In genomic region chr1:234973426-234974250, GRCh38 we compare ENCODE assay signal across 9 cellular contexts.
DNase-seq lines count a peak whose midpoint lies in the region; ATAC-seq, FAIRE-seq and TF ChIP-seq lines count a peak whose summit lies in the region.
"Had no signal": no experiment of that assay in that cellular context is flagged by ENCODE, and none has a peak within 500 bp of the region (broad histone marks: within the 10 kb centered on the region; RNA-seq: fewer than 3 reads in every experiment).

No MANE protein-coding gene starts in this region.

- H3K4me3 Mint-ChIP-seq in astrocyte (ENCODE audit: unreplicated experiment) (no peak overlapping the region), endothelial cell (ENCODE audit: unreplicated experiment) (no peak overlapping the region)

- H3K4me1 ChIP-seq in astrocyte (ENCODE audit: insufficient read depth, low read length) (peaks cover 54% of the 10 kb centered on the region), prostate gland (replicated peaks) (peaks cover 16% of the 10 kb centered on the region)

- no peaks in the 10 kb centered on the region for H3K36me3 ChIP-seq in astrocyte (ENCODE audit: insufficient read depth, low read length)
- no peaks in the 10 kb centered on the region for H3K36me3 ChIP-seq in prostate gland

- H4K20me1 ChIP-seq in astrocyte (ENCODE audit: insufficient read depth, low read length) = no peaks in the 10 kb centered on the region

- no peaks in the 10 kb centered on the region for H3K27me3 Mint-ChIP-seq in astrocyte (ENCODE audit: low read depth, unreplicated experiment)
- peaks cover 9% of the 10 kb centered on the region for H3K27me3 Mint-ChIP-seq in endothelial cell (ENCODE audit: unreplicated experiment)

- H3K36me3 Mint-ChIP-seq in astrocyte (ENCODE audit: low read depth, unreplicated experiment) = no peaks in the 10 kb centered on the region
- H3K36me3 Mint-ChIP-seq in endothelial cell (ENCODE audit: low read depth, unreplicated experiment) = no peaks in the 10 kb centered on the region

- TF ChIP-seq CTCF in astrocyte (IDR thresholded peaks at IDR 0.05; ENCODE audit: insufficient read depth, low read depth, low read length) = no peak
- no peak for TF ChIP-seq CTCF in prostate gland (IDR thresholded peaks at IDR 0.05)
- TF ChIP-seq CTCF in endothelial cell (IDR thresholded peaks at IDR 0.05; ENCODE audit: unreplicated experiment) = no peak

- peak; percentile 71 for DNase-seq in DMS153 treated with DMSO at 0.1 percent for 48 hours (lab: John Stamatoyannopoulos, UW; ENCODE audit: unreplicated experiment)
- DNase-seq in NCI-H1417 treated with DMSO at 0.1 percent for 48 hours (lab: John Stamatoyannopoulos, UW) = peak; percentile 78
- DNase-seq in astrocyte (ENCODE audit: low read depth) = no peak
- peak; percentile 43 for DNase-seq in prostate gland (ENCODE audit: low spot score)
- no peak for DNase-seq in endothelial cell (ENCODE audit: low spot score)
- DNase-seq in amygdala (lab: John Stamatoyannopoulos, UW) = no peak
- no peak for DNase-seq in UCSD-AML1 (lab: John Stamatoyannopoulos, UW; ENCODE audit: unreplicated experiment)
- DNase-seq: foreskin fibroblast had no signal

- no peak for FAIRE-seq in astrocyte (lab: Jason Lieb, UNC)

- WGBS in prostate gland = 42% methylated on average over 10 of the region's 10 CpGs

- H3K4me1 Mint-ChIP-seq in astrocyte (ENCODE audit: low read depth, unreplicated experiment) (peaks cover 59% of the 10 kb centered on the region), endothelial cell (ENCODE audit: unreplicated experiment) (peaks cover 58% of the 10 kb centered on the region)

- no peak overlapping the region for H2AFZ ChIP-seq in astrocyte (ENCODE audit: low read depth, low read length)

- no peak for ATAC-seq in HG02588 (IDR thresholded peaks at IDR 0.05; ENCODE audit: unreplicated experiment)

- H3K9ac ChIP-seq in astrocyte (ENCODE audit: low read length) = no peak overlapping the region

- H3K27ac Mint-ChIP-seq in astrocyte (ENCODE audit: unreplicated experiment) (peak overlapping the region; percentile 62), endothelial cell (ENCODE audit: unreplicated experiment) (no peak overlapping the region)

- no peak overlapping the region for H3K4me2 ChIP-seq in astrocyte (ENCODE audit: low read length)

- H3K27me3 ChIP-seq in astrocyte (ENCODE audit: insufficient read depth, low read length) = no peaks in the 10 kb centered on the region
- no peaks in the 10 kb centered on the region for H3K27me3 ChIP-seq in prostate gland (replicated peaks; ENCODE audit: insufficient read depth)

- intact Hi-C loops in prostate gland (cut with DNase I) = loop anchor here (5.0 kb wide), 2 partner anchors 251 to 361 kb away; partner anchors contain the start of gene IRF2BP2

- TF ChIP-seq POLR2A in prostate gland (IDR thresholded peaks at IDR 0.05) = no peak

- H3K4me3 ChIP-seq in astrocyte (ENCODE audit: insufficient read depth, low read depth, low read length) = no peak overlapping the region
- no peak overlapping the region for H3K4me3 ChIP-seq in prostate gland

- H3K9me3 ChIP-seq in astrocyte (ENCODE audit: insufficient read depth, low read depth, low read length) (no peaks in the 10 kb centered on the region), prostate gland (no peaks in the 10 kb centered on the region)

- H3K9me3 Mint-ChIP-seq in astrocyte (ENCODE audit: unreplicated experiment) (no peaks in the 10 kb centered on the region), endothelial cell (ENCODE audit: unreplicated experiment) (no peaks in the 10 kb centered on the region)

- H3K79me2 ChIP-seq in astrocyte (ENCODE audit: insufficient read depth, low read length) = no peaks in the 10 kb centered on the region

- H3K27ac ChIP-seq in astrocyte (ENCODE audit: low read depth, low read length) (no peak overlapping the region), prostate gland (peak overlapping the region; percentile 4 to 32)

Comparison
In these comparisons a context has a peak if more than half of its experiments do, and no peak if none do; other contexts are left out.
1. DNase-seq: peak in DMS153 treated with DMSO at 0.1 percent for 48 hours (single experiment), NCI-H1417 treated with DMSO at 0.1 percent for 48 hours (single experiment) and prostate gland (single experiment); none in astrocyte (single experiment), endothelial cell (single experiment), amygdala (0 of 56) and UCSD-AML1 (single experiment).